27 cellular contexts compared by ENCODE assay signal in the genomic region with DNA sequence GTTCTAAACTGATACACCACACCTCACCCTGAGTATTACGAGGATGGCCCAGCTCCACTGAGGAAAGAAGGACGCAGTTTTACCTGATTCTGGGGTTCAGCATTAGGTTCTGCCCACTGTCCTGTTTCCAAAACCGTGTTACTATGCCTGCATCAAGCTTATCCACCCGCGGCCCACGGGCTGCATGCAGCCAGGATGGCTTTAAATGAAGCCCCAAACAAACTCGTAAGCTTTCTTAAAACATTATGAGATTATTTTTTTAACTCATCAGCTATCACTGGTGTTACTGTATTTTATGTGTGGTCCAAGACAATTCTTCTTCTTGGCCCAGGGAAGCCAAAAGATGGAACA. TPM values are rescaled to one million over a fixed set of nuclear protein-coding genes. Genes with fewer than 3 reads are reported as not detected.
"Had no signal": no experiment of that assay in that cellular context is flagged by ENCODE, and none has a peak within 500 bp of the region (broad histone marks: within the 10 kb centered on the region; RNA-seq: fewer than 3 reads in every experiment).

No MANE protein-coding gene starts in this region.

- H3K36me3 Mint-ChIP-seq: activated naive CD4-positive, alpha-beta T cell treated with anti-CD3 and anti-CD28 coated beads, Interleukin-2, amount 10 ng/mL, durations not matched to agents 7 days and 5 days; naive thymus-derived CD8-positive, alpha-beta T cell; stimulated activated effector memory CD8-positive, alpha-beta T cell treated with anti-CD3 and anti-CD28 coated beads, Interleukin-12 subunit alpha, Interleukin-12 subunit beta, amount 100 ng/mL, for 72 hours had no signal

- H3K27ac Mint-ChIP-seq: activated CD4-positive, alpha-beta memory T cell treated with anti-CD3 and anti-CD28 coated beads, Interleukin-2, amount 10 ng/mL, durations not matched to agents 7 days and 5 days; activated naive CD4-positive, alpha-beta T cell treated with anti-CD3 and anti-CD28 coated beads, Interleukin-2, amount 10 ng/mL, durations not matched to agents 7 days and 5 days; activated T-cell treated with anti-CD3 and anti-CD28 coated beads, Interleukin-2, amount 50 U/mL, for 72 hours; naive thymus-derived CD8-positive, alpha-beta T cell; stimulated activated effector memory CD8-positive, alpha-beta T cell treated with anti-CD3 and anti-CD28 coated beads, Interleukin-12 subunit alpha, Interleukin-12 subunit beta, amount 100 ng/mL, for 72 hours; stimulated activated naive CD8-positive, alpha-beta T cell treated with anti-CD3 and anti-CD28 coated beads, Interleukin-15, amount 100 ng/mL, for 72 hours; T-helper 17 cell had no signal

- H3K27ac ChIP-seq: cardiac muscle cell, foreskin keratinocyte, lower lobe of right lung, suprapubic skin, tibial nerve, uterus had no signal

- H3K9me3 ChIP-seq: lower lobe of right lung, suprapubic skin, tibial nerve, uterus had no signal

- H3K4me1 ChIP-seq: uterus had no signal

- H3K27me3 ChIP-seq: cardiac muscle cell, suprapubic skin, uterus had no signal

- H3K9me3 Mint-ChIP-seq: activated CD4-positive, alpha-beta memory T cell treated with anti-CD3 and anti-CD28 coated beads, Interleukin-2, amount 10 ng/mL, durations not matched to agents 7 days and 5 days; activated naive CD4-positive, alpha-beta T cell treated with anti-CD3 and anti-CD28 coated beads, Interleukin-2, amount 10 ng/mL, durations not matched to agents 7 days and 5 days; activated T-cell treated with anti-CD3 and anti-CD28 coated beads, Interleukin-2, amount 50 U/mL, for 72 hours; naive thymus-derived CD8-positive, alpha-beta T cell; stimulated activated naive CD8-positive, alpha-beta T cell treated with anti-CD3 and anti-CD28 coated beads, Interleukin-15, amount 100 ng/mL, for 72 hours had no signal

- DNase-seq: activated CD4-positive, alpha-beta memory T cell treated with anti-CD3 and anti-CD28 coated beads, Interleukin-2, amount 10 ng/mL, durations not matched to agents 7 days and 5 days; activated CD4-positive, alpha-beta T cell treated with anti-CD3 and anti-CD28 coated beads for 48 hours; activated CD4-positive, CD25-positive, alpha-beta regulatory T cell; activated effector memory CD4-positive, alpha-beta T cell treated with Interleukin-2 at 50 U/mL for 16 hours; activated naive CD4-positive, alpha-beta T cell treated with anti-CD3 and anti-CD28 coated beads, Interleukin-2, amount 10 ng/mL, durations not matched to agents 7 days and 5 days; activated T-cell treated with anti-CD3 and anti-CD28 coated beads, Interleukin-2, amount 50 U/mL, for 72 hours; amygdala; dermis blood vessel endothelial cell; effector memory CD4-positive, alpha-beta T cell; foreskin keratinocyte; lower lobe of right lung; naive thymus-derived CD8-positive, alpha-beta T cell; right cardiac atrium; small intestine; stimulated activated CD4-positive, alpha-beta T cell treated with anti-CD3 and anti-CD28 coated beads, Interleukin-2, amount 100 ng/mL, for 24 hours; stimulated activated naive CD8-positive, alpha-beta T cell treated with anti-CD3 and anti-CD28 coated beads, Interleukin-15, amount 100 ng/mL, for 72 hours; T-helper 17 cell; uterus had no signal

- H3K4me1 Mint-ChIP-seq: activated CD4-positive, alpha-beta memory T cell treated with anti-CD3 and anti-CD28 coated beads, Interleukin-2, amount 10 ng/mL, durations not matched to agents 7 days and 5 days; activated naive CD4-positive, alpha-beta T cell treated with anti-CD3 and anti-CD28 coated beads, Interleukin-2, amount 10 ng/mL, durations not matched to agents 7 days and 5 days; T-helper 17 cell had no signal

- H3K4me3 ChIP-seq: cardiac muscle cell, lower lobe of right lung, suprapubic skin, tibial nerve, uterus had no signal

- H3K4me3 Mint-ChIP-seq: activated CD4-positive, alpha-beta memory T cell treated with anti-CD3 and anti-CD28 coated beads, Interleukin-2, amount 10 ng/mL, durations not matched to agents 7 days and 5 days; activated naive CD4-positive, alpha-beta T cell treated with anti-CD3 and anti-CD28 coated beads, Interleukin-2, amount 10 ng/mL, durations not matched to agents 7 days and 5 days; activated T-cell treated with anti-CD3 and anti-CD28 coated beads, Interleukin-2, amount 50 U/mL, for 72 hours; naive thymus-derived CD8-positive, alpha-beta T cell; stimulated activated effector memory CD8-positive, alpha-beta T cell treated with anti-CD3 and anti-CD28 coated beads, Interleukin-12 subunit alpha, Interleukin-12 subunit beta, amount 100 ng/mL, for 72 hours; stimulated activated naive CD8-positive, alpha-beta T cell treated with anti-CD3 and anti-CD28 coated beads, Interleukin-15, amount 100 ng/mL, for 72 hours; T-helper 17 cell had no signal

- ATAC-seq: activated T-cell treated with anti-CD3 and anti-CD28 coated beads, Interleukin-2, amount 50 U/mL, for 72 hours; foreskin keratinocyte; left lobe of liver; naive thymus-derived CD8-positive, alpha-beta T cell; right cardiac atrium; stimulated activated effector memory CD8-positive, alpha-beta T cell treated with anti-CD3 and anti-CD28 coated beads, Interleukin-12 subunit alpha, Interleukin-12 subunit beta, amount 100 ng/mL, for 72 hours; stimulated activated naive CD8-positive, alpha-beta T cell treated with anti-CD3 and anti-CD28 coated beads, Interleukin-15, amount 100 ng/mL, for 72 hours; T-helper 17 cell had no signal

- H3K36me3 ChIP-seq: cardiac muscle cell, lower lobe of right lung, suprapubic skin, tibial nerve, uterus had no signal

RNA-seq across cellular contexts. Expression of a gene that starts 4.0 kb away (rescaled TPM):
- total RNA-seq: activated CD4-positive, alpha-beta memory T cell treated with anti-CD3 and anti-CD28 coated beads, Interleukin-2, amount 10 ng/mL, durations not matched to agents 7 days and 5 days; activated T-cell treated with anti-CD3 and anti-CD28 coated beads, Interleukin-2, amount 50 U/mL, for 72 hours; cardiac muscle cell; chondrocyte; foreskin keratinocyte; kidney epithelial cell; left lobe of liver; naive thymus-derived CD8-positive, alpha-beta T cell; osteocyte; pulmonary artery endothelial cell; T-helper 17 cell had no signal

RNA-seq across cellular contexts. Expression of a gene that starts 10.0 kb away (rescaled TPM):
- total RNA-seq: activated CD4-positive, alpha-beta memory T cell treated with anti-CD3 and anti-CD28 coated beads, Interleukin-2, amount 10 ng/mL, durations not matched to agents 7 days and 5 days; activated T-cell treated with anti-CD3 and anti-CD28 coated beads, Interleukin-2, amount 50 U/mL, for 72 hours had no signal
